Comparison of ENCODE assay signal across 1 cellular context in the genomic region with DNA sequence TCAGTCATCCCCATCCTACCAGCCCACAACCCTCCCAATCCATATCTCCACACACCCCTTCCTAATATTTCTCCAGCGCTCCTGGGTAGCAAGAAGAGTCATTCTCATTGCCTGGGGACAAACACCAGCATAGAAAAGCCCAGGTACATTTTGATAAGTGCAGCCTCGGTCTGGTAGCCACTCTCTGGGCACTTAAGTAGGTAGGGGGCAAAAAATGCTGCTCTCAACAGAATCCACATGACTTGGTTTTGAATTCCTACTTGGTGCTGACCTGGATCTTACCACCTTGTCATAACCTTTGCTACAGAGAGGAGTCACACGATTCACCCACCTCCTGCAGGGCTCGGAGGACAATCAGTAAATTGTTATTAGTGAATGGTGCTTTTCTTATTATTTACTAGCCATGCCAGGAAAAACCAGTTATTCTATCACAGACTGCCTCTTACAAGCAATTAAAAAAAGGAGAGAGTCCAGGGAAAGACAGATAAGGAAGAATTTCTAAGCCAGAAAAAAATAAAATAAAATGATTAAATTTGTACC.
TF ChIP-seq lines count a peak whose summit lies in the region.

No MANE protein-coding gene starts in this region.

TF ChIP-seq in HCT116, 20 proteins besides CTCF, POLR2A, EP300 and RAD21 (continued from another document):
- TF ChIP-seq, protein P1, sequence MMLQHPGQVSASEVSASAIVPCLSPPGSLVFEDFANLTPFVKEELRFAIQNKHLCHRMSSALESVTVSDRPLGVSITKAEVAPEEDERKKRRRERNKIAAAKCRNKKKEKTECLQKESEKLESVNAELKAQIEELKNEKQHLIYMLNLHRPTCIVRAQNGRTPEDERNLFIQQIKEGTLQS (IDR thresholded peaks at IDR 0.05): no peak
- TF ChIP-seq CBX3 (IDR thresholded peaks at IDR 0.05; ENCODE audit: low read depth) (no peak), ELF1 (IDR thresholded peaks at IDR 0.05; ENCODE audit: borderline replicate concordance, low read depth) (no peak), ZFX (IDR thresholded peaks at IDR 0.05) (no peak), JUND (IDR thresholded peaks at IDR 0.05) (no peak), EZH2phosphoT487 (IDR thresholded peaks at IDR 0.05; ENCODE audit: borderline replicate concordance) (no peak)
